Comparison of ENCODE assay signal across 8 cellular contexts in genomic region chr2:170235860-170236638, GRCh38. TPM values are rescaled to one million over a fixed set of nuclear protein-coding genes. Genes with fewer than 3 reads are reported as not detected.
A peak's percentile ranks its signal among the peaks of the same experiment; 100 is the strongest.
DNase-seq lines count a peak whose midpoint lies in the region; ATAC-seq and TF ChIP-seq lines count a peak whose summit lies in the region.

No MANE protein-coding gene starts in this region.

- CTCF ChIA-PET in HEK293T (lab: Yijun Ruan, JAX), result interaction anchor here (0.7 to 1.8 kb wide), 8 partner anchors 15 to 576 kb away, joined by 3 to 5 read pairs (median 3); no protein-coding TSS in a partner anchor

- no peaks in the 10 kb centered on the region for H3K36me3 Mint-ChIP-seq in T-helper 17 cell (ENCODE audit: low read depth)

- H3K4me3 ChIP-seq in astrocyte of the cerebellum (ENCODE audit: low read depth, low read length), result no peak overlapping the region

- no peaks in the 10 kb centered on the region for H3K9me3 ChIP-seq in T-helper 17 cell (ENCODE audit: control insufficient read depth, low read length, poor library complexity, severe bottlenecking)

- ATAC-seq in T-helper 17 cell (no peak), GM21737 (IDR thresholded peaks at IDR 0.05; ENCODE audit: unreplicated experiment) (no peak), HG03432 (IDR thresholded peaks at IDR 0.05; ENCODE audit: unreplicated experiment) (no peak)

- no peaks in the 10 kb centered on the region for H3K4me1 Mint-ChIP-seq in T-helper 17 cell

- DNase-seq in DMS153 treated with DMSO at 0.1 percent for 48 hours (lab: John Stamatoyannopoulos, UW; ENCODE audit: unreplicated experiment) (peak; percentile 63), HEK293T (ENCODE audit: extremely low spot score) (peak; percentile 66), NCI-H510A (lab: John Stamatoyannopoulos, UW) (peak; percentile 45), astrocyte of the cerebellum (ENCODE audit: low read depth) (peak; percentile 38), kidney tubule cell (ENCODE audit: low spot score) (peak; percentile 40), T-helper 17 cell (no peak)

- H3K4me3 Mint-ChIP-seq in T-helper 17 cell, result no peak overlapping the region

- peak; percentile 54 for TF ChIP-seq CTCF in astrocyte of the cerebellum (IDR thresholded peaks at IDR 0.05; ENCODE audit: low read depth, low read length, missing control alignments)

- no peak overlapping the region for H3K27ac Mint-ChIP-seq in T-helper 17 cell

- POLR2A ChIA-PET in HEK293T (lab: Yijun Ruan, JAX), result no interaction called here

- H3K27me3 Mint-ChIP-seq in T-helper 17 cell, result peaks cover 54% of the 10 kb centered on the region

- in situ Hi-C loops in astrocyte of the cerebellum (cut with HindIII; ENCODE audit: low sequenced_read_pairs), result no loop called here

TF ChIP-seq in HEK293T, 16 proteins besides CTCF, POLR2A, EP300 and RAD21:
- no peak for TF ChIP-seq L3MBTL2 (conservative IDR thresholded peaks at IDR 0.05)
- TF ChIP-seq PKNOX1 (IDR thresholded peaks at IDR 0.05), result no peak
- no peak for TF ChIP-seq ZNF384 (IDR thresholded peaks at IDR 0.05)
- no peak for TF ChIP-seq FOXM1 (IDR thresholded peaks at IDR 0.05; ENCODE audit: borderline replicate concordance)

RNA-seq across cellular contexts. Expression of gene MYO3B, which starts 58.1 kb away (rescaled TPM):
- total RNA-seq in T-helper 17 cell, result under 1 TPM in 1 of 2 donors, not detected in 1; 0.16 TPM

Comparison
In these comparisons a context has a peak if more than half of its experiments do, and no peak if none do; other contexts are left out.
1. DNase-seq: peak in DMS153 treated with DMSO at 0.1 percent for 48 hours (single experiment), HEK293T (single experiment), NCI-H510A (single experiment), astrocyte of the cerebellum (single experiment) and kidney tubule cell (single experiment); none in T-helper 17 cell (0 of 3).